Comparison of ENCODE assay signal across 8 cellular contexts in genomic region chr11:82494988-82495432, GRCh38.
A peak's percentile ranks its signal among the peaks of the same experiment; 100 is the strongest.
DNase-seq lines count a peak whose midpoint lies in the region; ATAC-seq and TF ChIP-seq lines count a peak whose summit lies in the region.

No MANE protein-coding gene starts in this region.

- H3K27me3 Mint-ChIP-seq in HFFc6 (ENCODE audit: insufficient read depth), result no peaks in the 10 kb centered on the region; the same call in 1 of the 2 replicates

- no peaks in the 10 kb centered on the region; the same call in 1 of the 2 replicates for H3K36me3 Mint-ChIP-seq in HFFc6 (ENCODE audit: low read depth)

- H3K4me1 Mint-ChIP-seq in HFFc6 (ENCODE audit: low read depth), result no peaks in the 10 kb centered on the region

- peak; percentile 45; the same call in 1 of the 2 replicates for TF ChIP-seq CTCF in GM12874 (IDR thresholded peaks at IDR 0.05; ENCODE audit: insufficient read depth, low read depth, low read length)
- TF ChIP-seq CTCF in HFFc6 (IDR thresholded peaks at IDR 0.05), result no peak

- ATAC-seq in HG02885 (IDR thresholded peaks at IDR 0.05; ENCODE audit: poor library complexity, unreplicated experiment), result peak; percentile 72
- no peak for ATAC-seq in GM18519 (IDR thresholded peaks at IDR 0.05; ENCODE audit: low FRiP score, unreplicated experiment)

- H3K4me3 Mint-ChIP-seq in HFFc6, result no peak overlapping the region

- H3K9me3 Mint-ChIP-seq in HFFc6, result peaks cover 47% of the 10 kb centered on the region

- peak; percentile 9 for DNase-seq in NOMO-1 treated with dmso at 0.1 percent for 144 hours (lab: John Stamatoyannopoulos, UW; ENCODE audit: unreplicated experiment)
- peak; percentile 1 for DNase-seq in iris pigment epithelial cell (ENCODE audit: low read depth)
- DNase-seq in HFFc6, result no peak
- no peak for DNase-seq in T-helper 9 cell
- no peak for DNase-seq in GM19240 (ENCODE audit: insufficient read length, low spot score)

- H3K27ac Mint-ChIP-seq in HFFc6, result no peak overlapping the region

Comparison
In these comparisons a context has a peak if more than half of its experiments do, and no peak if none do; other contexts are left out.
1. DNase-seq: peak in NOMO-1 treated with dmso at 0.1 percent for 144 hours (single experiment) and iris pigment epithelial cell (single experiment); none in HFFc6 (single experiment), T-helper 9 cell (single experiment) and GM19240 (single experiment).